Comparison of ENCODE assay signal across 1 cellular context in the genomic region with DNA sequence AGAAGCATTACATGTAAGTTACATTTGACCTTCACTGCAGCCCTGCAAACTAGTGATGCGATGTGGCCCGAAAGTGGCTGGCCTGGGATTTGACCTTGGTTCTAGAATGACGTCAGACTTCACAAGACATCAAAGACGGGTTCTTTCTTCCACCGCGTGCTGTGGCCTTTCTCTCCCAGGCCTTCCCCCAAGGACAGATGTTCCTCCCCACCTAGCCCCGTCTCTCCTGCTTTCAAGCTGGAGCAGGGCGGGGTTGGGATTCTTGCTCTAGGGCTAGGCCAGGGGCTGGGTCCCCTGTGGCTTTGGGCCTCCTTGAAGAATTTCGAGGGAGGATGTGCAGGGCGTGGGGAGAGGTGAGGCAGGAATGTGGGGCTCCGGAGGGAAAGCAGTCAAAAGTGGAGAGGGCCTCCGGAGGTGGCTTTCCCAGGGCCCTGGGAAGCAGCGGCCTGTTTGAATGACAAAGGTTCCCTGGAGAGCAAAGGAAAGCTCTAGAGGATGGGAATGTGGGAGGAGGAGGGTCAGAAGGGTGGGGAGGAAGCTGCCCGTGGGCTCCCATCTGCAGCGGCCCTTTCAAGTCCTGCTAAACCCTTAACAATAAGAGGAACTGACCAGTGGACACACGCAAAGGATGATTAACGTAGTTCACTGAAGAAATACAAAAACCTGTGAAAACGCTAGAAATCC.
A peak's percentile ranks its signal among the peaks of the same experiment; 100 is the strongest.
TF ChIP-seq lines count a peak whose summit lies in the region.

No MANE protein-coding gene starts in this region.

TF ChIP-seq in HepG2, 621 proteins besides CTCF, POLR2A, EP300 and RAD21 (continued from another document and continues in another):
- TF ChIP-seq, protein P1, sequence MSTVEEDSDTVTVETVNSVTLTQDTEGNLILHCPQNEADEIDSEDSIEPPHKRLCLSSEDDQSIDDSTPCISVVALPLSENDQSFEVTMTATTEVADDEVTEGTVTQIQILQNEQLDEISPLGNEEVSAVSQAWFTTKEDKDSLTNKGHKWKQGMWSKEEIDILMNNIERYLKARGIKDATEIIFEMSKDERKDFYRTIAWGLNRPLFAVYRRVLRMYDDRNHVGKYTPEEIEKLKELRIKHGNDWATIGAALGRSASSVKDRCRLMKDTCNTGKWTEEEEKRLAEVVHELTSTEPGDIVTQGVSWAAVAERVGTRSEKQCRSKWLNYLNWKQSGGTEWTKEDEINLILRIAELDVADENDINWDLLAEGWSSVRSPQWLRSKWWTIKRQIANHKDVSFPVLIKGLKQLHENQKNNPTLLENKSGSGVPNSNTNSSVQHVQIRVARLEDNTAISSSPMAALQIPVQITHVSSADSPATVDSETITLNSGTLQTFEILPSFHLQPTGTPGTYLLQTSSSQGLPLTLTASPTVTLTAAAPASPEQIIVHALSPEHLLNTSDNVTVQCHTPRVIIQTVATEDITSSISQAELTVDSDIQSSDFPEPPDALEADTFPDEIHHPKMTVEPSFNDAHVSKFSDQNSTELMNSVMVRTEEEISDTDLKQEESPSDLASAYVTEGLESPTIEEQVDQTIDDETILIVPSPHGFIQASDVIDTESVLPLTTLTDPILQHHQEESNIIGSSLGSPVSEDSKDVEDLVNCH (CRISPR knock-in tag; IDR thresholded peaks at IDR 0.05): no peak
- TF ChIP-seq ZNF225 (CRISPR knock-in tag; IDR thresholded peaks at IDR 0.05) (no peak), CREB1 (IDR thresholded peaks at IDR 0.05) (peak; percentile 95), CREB1 (CRISPR knock-in tag; IDR thresholded peaks at IDR 0.05) (peak; percentile 90), ZNF7 (CRISPR knock-in tag; IDR thresholded peaks at IDR 0.05) (no peak), ZNF746 (CRISPR knock-in tag; IDR thresholded peaks at IDR 0.05) (0 out of 2 replicates have a peak, but pooled peaks have one; percentile 41), GLMP (CRISPR knock-in tag; IDR thresholded peaks at IDR 0.05; ENCODE audit: borderline replicate concordance) (no peak), ZNF530 (CRISPR knock-in tag; IDR thresholded peaks at IDR 0.05; ENCODE audit: low read depth) (no peak), TRIM24 (CRISPR knock-in tag; IDR thresholded peaks at IDR 0.05) (no peak), MAZ (IDR thresholded peaks at IDR 0.05; ENCODE audit: borderline replicate concordance, low read depth, low read length) (no peak), MAZ (CRISPR knock-in tag; IDR thresholded peaks at IDR 0.05; ENCODE audit: low read depth) (no peak), PRDM4 (CRISPR knock-in tag; IDR thresholded peaks at IDR 0.05; ENCODE audit: borderline replicate concordance) (no peak), HHEX (CRISPR knock-in tag; IDR thresholded peaks at IDR 0.05) (no peak), KLF11 (CRISPR knock-in tag; IDR thresholded peaks at IDR 0.05) (no peak), ZNF512B (CRISPR knock-in tag; IDR thresholded peaks at IDR 0.05; ENCODE audit: borderline replicate concordance) (0 out of 2 replicates have a peak, but pooled peaks have one; percentile 65), JARID2 (CRISPR knock-in tag; IDR thresholded peaks at IDR 0.05; ENCODE audit: insufficient replicate concordance) (no peak), ZNF839 (CRISPR knock-in tag; IDR thresholded peaks at IDR 0.05; ENCODE audit: borderline replicate concordance) (no peak), ZNF138 (CRISPR knock-in tag; IDR thresholded peaks at IDR 0.05; ENCODE audit: low read depth) (no peak), TEAD3 (CRISPR knock-in tag; optimal IDR thresholded peaks at IDR 0.05; ENCODE audit: borderline replicate concordance) (peak; percentile 67), ZNF776 (CRISPR knock-in tag; IDR thresholded peaks at IDR 0.05) (no peak), ZNF790 (CRISPR knock-in tag; IDR thresholded peaks at IDR 0.05; ENCODE audit: borderline replicate concordance) (no peak), TCF12 (IDR thresholded peaks at IDR 0.05) (no peak), TCF12 (CRISPR knock-in tag; IDR thresholded peaks at IDR 0.05) (no peak), ZNF362 (CRISPR knock-in tag; IDR thresholded peaks at IDR 0.05; ENCODE audit: borderline replicate concordance) (no peak; the same call in 1 of the 2 replicates), NR2F1 (CRISPR knock-in tag; IDR thresholded peaks at IDR 0.05) (peak; percentile 27 to 61; a peak in 1 of 4 replicates), ZNF333 (CRISPR knock-in tag; IDR thresholded peaks at IDR 0.05; ENCODE audit: borderline replicate concordance) (no peak), ZNF775 (CRISPR knock-in tag; IDR thresholded peaks at IDR 0.05; ENCODE audit: borderline replicate concordance) (no peak), GTF2F1 (IDR thresholded peaks at IDR 0.05; ENCODE audit: low read length) (no peak), GATA4 (IDR thresholded peaks at IDR 0.05; ENCODE audit: borderline replicate concordance, low read depth) (no peak; the same call in 1 of the 2 replicates), ZNF772 (CRISPR knock-in tag; IDR thresholded peaks at IDR 0.05) (no peak), MED1 (CRISPR knock-in tag; IDR thresholded peaks at IDR 0.05) (no peak), USF2 (IDR thresholded peaks at IDR 0.05; ENCODE audit: low read depth, low read length) (no peak), USF2 (CRISPR knock-in tag; IDR thresholded peaks at IDR 0.05; ENCODE audit: borderline replicate concordance) (no peak), ZNF224 (CRISPR knock-in tag; IDR thresholded peaks at IDR 0.05) (no peak), SNAPC2 (CRISPR knock-in tag; IDR thresholded peaks at IDR 0.05) (no peak), ONECUT2 (CRISPR knock-in tag; IDR thresholded peaks at IDR 0.05) (no peak), FOXJ3 (CRISPR knock-in tag; IDR thresholded peaks at IDR 0.05; ENCODE audit: borderline replicate concordance) (no peak), TGIF2 (CRISPR knock-in tag; IDR thresholded peaks at IDR 0.05) (no peak), ZNF34 (CRISPR knock-in tag; IDR thresholded peaks at IDR 0.05; ENCODE audit: borderline replicate concordance) (no peak), TOE1 (CRISPR knock-in tag; IDR thresholded peaks at IDR 0.05) (no peak), REXO4 (CRISPR knock-in tag; IDR thresholded peaks at IDR 0.05; ENCODE audit: borderline replicate concordance) (no peak), NCOA2 (CRISPR knock-in tag; IDR thresholded peaks at IDR 0.05) (peak; percentile 84)
- TF ChIP-seq, protein P2, sequence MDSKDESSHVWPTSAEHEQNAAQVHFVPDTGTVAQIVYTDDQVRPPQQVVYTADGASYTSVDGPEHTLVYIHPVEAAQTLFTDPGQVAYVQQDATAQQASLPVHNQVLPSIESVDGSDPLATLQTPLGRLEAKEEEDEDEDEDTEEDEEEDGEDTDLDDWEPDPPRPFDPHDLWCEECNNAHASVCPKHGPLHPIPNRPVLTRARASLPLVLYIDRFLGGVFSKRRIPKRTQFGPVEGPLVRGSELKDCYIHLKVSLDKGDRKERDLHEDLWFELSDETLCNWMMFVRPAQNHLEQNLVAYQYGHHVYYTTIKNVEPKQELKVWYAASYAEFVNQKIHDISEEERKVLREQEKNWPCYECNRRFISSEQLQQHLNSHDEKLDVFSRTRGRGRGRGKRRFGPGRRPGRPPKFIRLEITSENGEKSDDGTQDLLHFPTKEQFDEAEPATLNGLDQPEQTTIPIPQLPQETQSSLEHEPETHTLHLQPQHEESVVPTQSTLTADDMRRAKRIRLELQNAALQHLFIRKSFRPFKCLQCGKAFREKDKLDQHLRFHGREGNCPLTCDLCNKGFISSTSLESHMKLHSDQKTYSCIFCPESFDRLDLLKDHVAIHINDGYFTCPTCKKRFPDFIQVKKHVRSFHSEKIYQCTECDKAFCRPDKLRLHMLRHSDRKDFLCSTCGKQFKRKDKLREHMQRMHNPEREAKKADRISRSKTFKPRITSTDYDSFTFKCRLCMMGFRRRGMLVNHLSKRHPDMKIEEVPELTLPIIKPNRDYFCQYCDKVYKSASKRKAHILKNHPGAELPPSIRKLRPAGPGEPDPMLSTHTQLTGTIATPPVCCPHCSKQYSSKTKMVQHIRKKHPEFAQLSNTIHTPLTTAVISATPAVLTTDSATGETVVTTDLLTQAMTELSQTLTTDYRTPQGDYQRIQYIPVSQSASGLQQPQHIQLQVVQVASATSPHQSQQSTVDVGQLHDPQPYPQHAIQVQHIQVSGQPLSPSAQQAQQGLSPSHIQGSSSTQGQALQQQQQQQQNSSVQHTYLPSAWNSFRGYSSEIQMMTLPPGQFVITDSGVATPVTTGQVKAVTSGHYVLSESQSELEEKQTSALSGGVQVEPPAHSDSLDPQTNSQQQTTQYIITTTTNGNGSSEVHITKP (CRISPR knock-in tag; IDR thresholded peaks at IDR 0.05; ENCODE audit: low read depth): peak; percentile 50; the same call in 1 of the 2 replicates
- TF ChIP-seq, protein P3, sequence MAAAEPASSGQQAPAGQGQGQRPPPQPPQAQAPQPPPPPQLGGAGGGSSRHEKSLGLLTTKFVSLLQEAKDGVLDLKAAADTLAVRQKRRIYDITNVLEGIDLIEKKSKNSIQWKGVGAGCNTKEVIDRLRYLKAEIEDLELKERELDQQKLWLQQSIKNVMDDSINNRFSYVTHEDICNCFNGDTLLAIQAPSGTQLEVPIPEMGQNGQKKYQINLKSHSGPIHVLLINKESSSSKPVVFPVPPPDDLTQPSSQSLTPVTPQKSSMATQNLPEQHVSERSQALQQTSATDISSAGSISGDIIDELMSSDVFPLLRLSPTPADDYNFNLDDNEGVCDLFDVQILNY (CRISPR knock-in tag; conservative IDR thresholded peaks at IDR 0.05): no peak
